In genomic region chr3:146544013-146544928, GRCh38 we compare ENCODE assay signal across 8 cellular contexts. TPM values are rescaled to one million over a fixed set of nuclear protein-coding genes. Genes with fewer than 3 reads are reported as not detected.
A peak's percentile ranks its signal among the peaks of the same experiment; 100 is the strongest.
DNase-seq lines count a peak whose midpoint lies in the region; ATAC-seq and TF ChIP-seq lines count a peak whose summit lies in the region.

Gene PLSCR1, minus strand, starts transcription at chr3:146544607. Its CDS starts 8,055 bp downstream, at chr3:146536552.

- CTCF ChIA-PET in RWPE1 (lab: Yijun Ruan, JAX): interaction anchor here (0.9 kb wide), 1 partner anchor 12 kb away, joined by 3 read pairs; no protein-coding TSS in a partner anchor
- CTCF ChIA-PET in naive thymus-derived CD4-positive, alpha-beta T cell (lab: Charles Lee): no interaction called here

- peak within 1 kb of the TSS; percentile 88 for H3K27ac Mint-ChIP-seq in activated T-helper 17 cell treated with anti-CD3 and anti-CD28 coated beads, Interleukin-2, amount 50 U/mL, for 72 hours
- peak within 1 kb of the TSS; percentile 29 to 97 (median 86) for H3K27ac Mint-ChIP-seq in naive thymus-derived CD4-positive, alpha-beta T cell
- H3K27ac Mint-ChIP-seq in stimulated activated memory B cell treated with anti-CD40 and anti-IgM and Interleukin-4, amounts not matched to agents 10 μg/mL and 1 μg/mL and 100 μg/mL, for 72 hours: peak within 1 kb of the TSS; percentile 85

- H4K20me1 ChIP-seq in DOHH2 (ENCODE audit: control insufficient read depth, insufficient read depth, low read depth, low read length): no peaks in the 10 kb centered on the region

- DNase-seq in KBM-7 (peak; percentile 97), RWPE1 (ENCODE audit: low spot score) (peak; percentile 96), fibroblast of mammary gland (ENCODE audit: low read depth) (peak; percentile 98)
- DNase-seq in naive thymus-derived CD4-positive, alpha-beta T cell: peak; percentile 40 to 77 (median 55)

- H3K9me2 ChIP-seq in DOHH2 (replicated peaks; ENCODE audit: control insufficient read depth, low read length): no peaks in the 10 kb centered on the region

- POLR2A ChIA-PET in RWPE1 (lab: Yijun Ruan, JAX; ENCODE audit: low non-redundant PET): interaction anchor here (0.6 to 0.8 kb wide), 2 partner anchors 13 to 36 kb away, joined by 3 to 4 read pairs; no protein-coding TSS in a partner anchor
- POLR2A ChIA-PET in naive thymus-derived CD4-positive, alpha-beta T cell (lab: Charles Lee): interaction anchor here (0.9 kb wide), 1 partner anchor 74 kb away, joined by 3 read pairs; the partner anchor contains the start of gene PLSCR2

- H3K4me1 Mint-ChIP-seq in activated T-helper 17 cell treated with anti-CD3 and anti-CD28 coated beads, Interleukin-2, amount 50 U/mL, for 72 hours: peaks cover 32% of the 10 kb centered on the region
- H3K4me1 Mint-ChIP-seq in naive thymus-derived CD4-positive, alpha-beta T cell: peaks cover 36 to 73% (median 57%) of the 10 kb centered on the region in 7 donors
- peaks cover 53% of the 10 kb centered on the region for H3K4me1 Mint-ChIP-seq in stimulated activated memory B cell treated with anti-CD40 and anti-IgM and Interleukin-4, amounts not matched to agents 10 μg/mL and 1 μg/mL and 100 μg/mL, for 72 hours

- no peaks in the 10 kb centered on the region for H3K27me3 Mint-ChIP-seq in activated T-helper 17 cell treated with anti-CD3 and anti-CD28 coated beads, Interleukin-2, amount 50 U/mL, for 72 hours
- H3K27me3 Mint-ChIP-seq in naive thymus-derived CD4-positive, alpha-beta T cell: no peaks in the 10 kb centered on the region
- no peaks in the 10 kb centered on the region for H3K27me3 Mint-ChIP-seq in stimulated activated memory B cell treated with anti-CD40 and anti-IgM and Interleukin-4, amounts not matched to agents 10 μg/mL and 1 μg/mL and 100 μg/mL, for 72 hours

- intact Hi-C loops in naive thymus-derived CD4-positive, alpha-beta T cell (cut with micrococcal nuclease): loop anchor here (1.0 to 5.0 kb wide), 4 partner anchors 31 to 75 kb away; partner anchors contain the start of gene PLSCR2 (in 1 of the 2)

- H3K9me3 Mint-ChIP-seq in activated T-helper 17 cell treated with anti-CD3 and anti-CD28 coated beads, Interleukin-2, amount 50 U/mL, for 72 hours: no peaks in the 10 kb centered on the region
- no peaks in the 10 kb centered on the region for H3K9me3 Mint-ChIP-seq in naive thymus-derived CD4-positive, alpha-beta T cell
- H3K9me3 Mint-ChIP-seq in stimulated activated memory B cell treated with anti-CD40 and anti-IgM and Interleukin-4, amounts not matched to agents 10 μg/mL and 1 μg/mL and 100 μg/mL, for 72 hours: no peaks in the 10 kb centered on the region

- H3K27ac ChIP-seq in DOHH2 (ENCODE audit: low read depth, low read length): peak within 1 kb of the TSS; percentile 58
- peak within 1 kb of the TSS; percentile 96 for H3K27ac ChIP-seq in RWPE1
- peak within 1 kb of the TSS; percentile 68 for H3K27ac ChIP-seq in naive thymus-derived CD4-positive, alpha-beta T cell (ENCODE audit: low read depth, low read length)

- peaks cover 37% of the 10 kb centered on the region for H3K4me1 ChIP-seq in DOHH2 (ENCODE audit: control insufficient read depth, low read length)
- peaks cover 12 to 28% of the 10 kb centered on the region in 2 donors for H3K4me1 ChIP-seq in naive thymus-derived CD4-positive, alpha-beta T cell (ENCODE audit: control insufficient read depth in 2 of 2, insufficient read depth in 2 of 2, low read length in 2 of 2)

- H3K4me3 ChIP-seq in DOHH2 (ENCODE audit: low read length) (peak within 1 kb of the TSS; percentile 91), fibroblast of mammary gland (ENCODE audit: control insufficient read depth, low read depth, low read length) (peak within 1 kb of the TSS; percentile 84)
- H3K4me3 ChIP-seq in naive thymus-derived CD4-positive, alpha-beta T cell (ENCODE audit: low read length): peak within 1 kb of the TSS; percentile 82

- peaks cover 9% of the 10 kb centered on the region for H3F3A ChIP-seq in DOHH2 (ENCODE audit: control insufficient read depth, insufficient read depth)

- no peak for TF ChIP-seq CTCF in DOHH2 (IDR thresholded peaks at IDR 0.05; ENCODE audit: low read depth, low read length, poor library complexity, severe bottlenecking)
- no peak for TF ChIP-seq CTCF in RWPE1 (conservative IDR thresholded peaks at IDR 0.05; ENCODE audit: low read depth)
- no peak for TF ChIP-seq CTCF in fibroblast of mammary gland (conservative IDR thresholded peaks at IDR 0.05; ENCODE audit: control insufficient read depth, insufficient read depth, low read depth, low read length)

- H3K4me2 ChIP-seq in DOHH2 (ENCODE audit: low read length): peak within 1 kb of the TSS; percentile 58

- H3K36me3 ChIP-seq in DOHH2 (ENCODE audit: control insufficient read depth, low read length): peaks cover 3% of the 10 kb centered on the region; the same call in 1 of the 2 replicates
- peaks cover 0 to 6% (median 0%) of the 10 kb centered on the region in 3 experiments for H3K36me3 ChIP-seq in naive thymus-derived CD4-positive, alpha-beta T cell (ENCODE audit: control insufficient read depth in 2 of 3, insufficient read depth in 3 of 3, low read length in 3 of 3)

- H3K27me3 ChIP-seq in DOHH2 (ENCODE audit: control insufficient read depth, low read length): no peaks in the 10 kb centered on the region
- H3K27me3 ChIP-seq in naive thymus-derived CD4-positive, alpha-beta T cell (ENCODE audit: control insufficient read depth in 2 of 2, insufficient read depth in 2 of 2, low read length in 2 of 2): no peaks in the 10 kb centered on the region

- peak; percentile 88 for ATAC-seq in GM21723 (IDR thresholded peaks at IDR 0.05; ENCODE audit: unreplicated experiment)
- ATAC-seq in activated T-helper 17 cell treated with anti-CD3 and anti-CD28 coated beads, Interleukin-2, amount 50 U/mL, for 72 hours (replicated peaks): peak; percentile 80
- ATAC-seq in naive thymus-derived CD4-positive, alpha-beta T cell: peak; percentile 86
- peak; percentile 96 for ATAC-seq in stimulated activated memory B cell treated with anti-CD40 and anti-IgM and Interleukin-4, amounts not matched to agents 10 μg/mL and 1 μg/mL and 100 μg/mL, for 72 hours

- peaks cover 6% of the 10 kb centered on the region for H3K36me3 Mint-ChIP-seq in activated T-helper 17 cell treated with anti-CD3 and anti-CD28 coated beads, Interleukin-2, amount 50 U/mL, for 72 hours (ENCODE audit: low read depth)
- peaks cover 0 to 28% (median 0%) of the 10 kb centered on the region in 5 donors for H3K36me3 Mint-ChIP-seq in naive thymus-derived CD4-positive, alpha-beta T cell
- no peaks in the 10 kb centered on the region for H3K36me3 Mint-ChIP-seq in stimulated activated memory B cell treated with anti-CD40 and anti-IgM and Interleukin-4, amounts not matched to agents 10 μg/mL and 1 μg/mL and 100 μg/mL, for 72 hours

- in situ Hi-C loops in KBM-7 (cut with MboI; ENCODE audit: low pct_unique_long_range_greater_than_20kb, low sequenced_read_pairs): no loop called here

- no peaks in the 10 kb centered on the region for H3K9me3 ChIP-seq in DOHH2 (ENCODE audit: control insufficient read depth, insufficient read depth, low read length)
- no peaks in the 10 kb centered on the region for H3K9me3 ChIP-seq in naive thymus-derived CD4-positive, alpha-beta T cell (ENCODE audit: control insufficient read depth in 2 of 3, low read length in 3 of 3)

- H3K4me3 Mint-ChIP-seq in activated T-helper 17 cell treated with anti-CD3 and anti-CD28 coated beads, Interleukin-2, amount 50 U/mL, for 72 hours: peak within 1 kb of the TSS; percentile 96
- peak within 1 kb of the TSS; percentile 91 to 98 (median 93) for H3K4me3 Mint-ChIP-seq in naive thymus-derived CD4-positive, alpha-beta T cell
- peak within 1 kb of the TSS; percentile 81 for H3K4me3 Mint-ChIP-seq in stimulated activated memory B cell treated with anti-CD40 and anti-IgM and Interleukin-4, amounts not matched to agents 10 μg/mL and 1 μg/mL and 100 μg/mL, for 72 hours

- peaks cover 31% of the 10 kb centered on the region for H3K79me2 ChIP-seq in DOHH2 (ENCODE audit: control insufficient read depth, low read length)

RNA-seq across cellular contexts. Expression of gene PLSCR1, which starts in this region (rescaled TPM):
- 10 to 100 TPM; 22.6 to 48.0 TPM for total RNA-seq in activated T-helper 17 cell treated with anti-CD3 and anti-CD28 coated beads, Interleukin-2, amount 50 U/mL, for 72 hours
- total RNA-seq in naive thymus-derived CD4-positive, alpha-beta T cell: 100 to 1,000 TPM in 1 of 5 experiments, 10 to 100 TPM in 4; 14.6 to 174 (median 16.1) TPM
- 10 to 100 TPM; 17.7 to 20.5 TPM for polyA plus RNA-seq in naive thymus-derived CD4-positive, alpha-beta T cell

Comparison
In these comparisons a context has a peak if more than half of its experiments do, and no peak if none do; other contexts are left out.
1. Peak in every context shown above with its lines: DNase-seq, ATAC-seq, H3K4me3 ChIP-seq and H3K27ac ChIP-seq.